7 cellular contexts compared by ENCODE assay signal in genomic region chr9:136093995-136094881, GRCh38.
DNase-seq lines count a peak whose midpoint lies in the region; ATAC-seq and TF ChIP-seq lines count a peak whose summit lies in the region.

No MANE protein-coding gene starts in this region.

- H3K27ac ChIP-seq in brain microvascular endothelial cell (peak overlapping the region; percentile 42), skin epidermis (peak overlapping the region; percentile 42 to 93 (median 81))

- H3K36me3 ChIP-seq in brain microvascular endothelial cell (replicated peaks) = peaks cover 3% of the 10 kb centered on the region

- H3K4me3 ChIP-seq in brain microvascular endothelial cell (ENCODE audit: low read depth, low read length) = peak overlapping the region; percentile 67
- peak overlapping the region; percentile 56 for H3K4me3 ChIP-seq in iPS-18c (ENCODE audit: insufficient read depth, low read depth, low read length)
- H3K4me3 ChIP-seq in skin epidermis = peak overlapping the region; percentile 46 to 86 (median 73)

- ATAC-seq in GM21423 (IDR thresholded peaks at IDR 0.05; ENCODE audit: unreplicated experiment) = no peak

- TF ChIP-seq CTCF in brain microvascular endothelial cell (IDR thresholded peaks at IDR 0.05; ENCODE audit: low read depth, low read length, missing control alignments) = no peak

- in situ Hi-C loops in brain microvascular endothelial cell (cut with HindIII; ENCODE audit: low pct_ligation_motif_present, low sequenced_read_pairs) = no loop called here

- CTCF ChIA-PET in HEK293T (lab: Yijun Ruan, JAX) = interaction anchor here (0.6 to 1.0 kb wide), 2 partner anchors 28 to 29 kb away, joined by 3 read pairs; no protein-coding TSS in a partner anchor

- no peaks in the 10 kb centered on the region for H3K9me3 ChIP-seq in iPS-18c (ENCODE audit: control insufficient read depth, insufficient read depth, low read length)

- POLR2A ChIA-PET in HEK293T (lab: Yijun Ruan, JAX) = interaction anchor here (0.7 to 1.5 kb wide), 4 partner anchors 14 to 44 kb away, joined by 3 to 7 read pairs (median 4); no protein-coding TSS in a partner anchor

- DNase-seq in HEK293T (ENCODE audit: extremely low spot score) = peak; percentile 56
- peak; percentile 34 for DNase-seq in T-helper 9 cell
- peak; percentile 41 for DNase-seq in brain microvascular endothelial cell
- no peak for DNase-seq in amniotic stem cell (lab: John Stamatoyannopoulos, UW)

- no peaks in the 10 kb centered on the region for H3K27me3 ChIP-seq in brain microvascular endothelial cell (replicated peaks)

TF ChIP-seq in HEK293T, 16 proteins besides CTCF, POLR2A, EP300 and RAD21:
- peak; percentile 68 for TF ChIP-seq L3MBTL2 (conservative IDR thresholded peaks at IDR 0.05)
- TF ChIP-seq FOXM1 (IDR thresholded peaks at IDR 0.05; ENCODE audit: borderline replicate concordance) = no peak
